1 cellular context compared by ENCODE assay signal in genomic region chr13:24671367-24672117, GRCh38.
TF ChIP-seq lines count a peak whose summit lies in the region.

No MANE protein-coding gene starts in this region.

TF ChIP-seq in GM12878, 131 proteins besides CTCF, POLR2A, EP300 and RAD21 (continued from another document):
- no peak for TF ChIP-seq PRDM15 (CRISPR knock-in tag; IDR thresholded peaks at IDR 0.05)
- no peak for TF ChIP-seq ZNF622 (IDR thresholded peaks at IDR 0.05)
- TF ChIP-seq MXI1 (IDR thresholded peaks at IDR 0.05; ENCODE audit: low read depth, low read length) = no peak
- no peak for TF ChIP-seq USF1 (IDR thresholded peaks at IDR 0.05; ENCODE audit: borderline replicate concordance, extremely low read length, insufficient read depth, low read depth, low read length)
- TF ChIP-seq MEF2A (IDR thresholded peaks at IDR 0.05; ENCODE audit: insufficient read depth, low read depth, low read length) = no peak
- TF ChIP-seq ZBED1 (IDR thresholded peaks at IDR 0.05; ENCODE audit: borderline replicate concordance) = no peak
- no peak for TF ChIP-seq ZBTB33 (IDR thresholded peaks at IDR 0.05)
TF ChIP-seq in GM12878: peak in this region for 3.
